Comparison of ENCODE assay signal across 3 cellular contexts in the genomic region with DNA sequence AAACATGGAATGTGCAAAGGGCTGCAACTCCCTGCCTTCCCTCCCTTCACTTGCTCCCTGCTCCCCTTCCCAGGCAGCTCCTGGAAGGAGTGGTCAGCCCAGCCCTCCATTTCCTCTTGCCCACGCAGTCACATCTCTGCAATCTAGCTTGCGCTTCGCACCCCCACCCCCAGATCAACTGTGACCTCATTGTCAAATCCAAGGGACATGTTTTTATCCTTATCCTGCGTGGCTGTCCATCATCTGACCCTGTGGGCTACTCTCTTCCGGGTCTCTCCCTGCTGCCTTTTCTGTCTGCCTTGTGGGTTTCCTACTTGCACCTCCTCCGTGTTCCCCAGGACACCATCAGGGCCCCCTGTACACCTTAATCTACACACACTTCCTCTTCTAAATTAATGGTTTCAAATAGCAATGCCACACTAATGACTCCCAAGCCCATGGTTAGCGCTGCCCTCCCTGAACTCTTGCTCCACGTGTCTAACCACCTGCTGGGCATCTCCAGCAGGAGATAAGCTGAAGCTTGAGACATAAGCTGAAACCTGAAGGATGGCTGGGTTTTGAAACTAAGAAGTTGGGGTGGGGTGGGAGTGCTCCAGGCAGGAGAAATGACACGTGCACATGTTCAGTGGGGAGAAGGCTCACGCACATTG.
A peak's percentile ranks its signal among the peaks of the same experiment; 100 is the strongest.
TF ChIP-seq lines count a peak whose summit lies in the region.

No MANE protein-coding gene starts in this region.

TF ChIP-seq in SK-N-SH, 30 proteins besides CTCF, POLR2A, EP300 and RAD21 (continued from another document):
- TF ChIP-seq RXRA (IDR thresholded peaks at IDR 0.05; ENCODE audit: borderline replicate concordance, low read depth) (no peak), MEF2A (IDR thresholded peaks at IDR 0.05; ENCODE audit: borderline replicate concordance, low read depth) (no peak), CHD2 (IDR thresholded peaks at IDR 0.05; ENCODE audit: low read length, partially characterized antibody) (no peak), RCOR1 (IDR thresholded peaks at IDR 0.05; ENCODE audit: low read length) (no peak), ELF1 (IDR thresholded peaks at IDR 0.05) (no peak), POLR2AphosphoS5 (IDR thresholded peaks at IDR 0.05; ENCODE audit: low read depth, low read length) (no peak), MXI1 (IDR thresholded peaks at IDR 0.05; ENCODE audit: low read depth, low read length) (no peak), TEAD4 (IDR thresholded peaks at IDR 0.05; ENCODE audit: borderline replicate concordance, insufficient read depth) (no peak)
- TF ChIP-seq, protein P1, sequence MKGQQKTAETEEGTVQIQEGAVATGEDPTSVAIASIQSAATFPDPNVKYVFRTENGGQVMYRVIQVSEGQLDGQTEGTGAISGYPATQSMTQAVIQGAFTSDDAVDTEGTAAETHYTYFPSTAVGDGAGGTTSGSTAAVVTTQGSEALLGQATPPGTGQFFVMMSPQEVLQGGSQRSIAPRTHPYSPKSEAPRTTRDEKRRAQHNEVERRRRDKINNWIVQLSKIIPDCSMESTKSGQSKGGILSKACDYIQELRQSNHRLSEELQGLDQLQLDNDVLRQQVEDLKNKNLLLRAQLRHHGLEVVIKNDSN (IDR thresholded peaks at IDR 0.05; ENCODE audit: borderline replicate concordance, low read depth), result no peak
- TF ChIP-seq, protein P2, sequence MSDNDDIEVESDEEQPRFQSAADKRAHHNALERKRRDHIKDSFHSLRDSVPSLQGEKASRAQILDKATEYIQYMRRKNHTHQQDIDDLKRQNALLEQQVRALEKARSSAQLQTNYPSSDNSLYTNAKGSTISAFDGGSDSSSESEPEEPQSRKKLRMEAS (IDR thresholded peaks at IDR 0.05; ENCODE audit: low read depth), result no peak
- TF ChIP-seq, protein P3, sequence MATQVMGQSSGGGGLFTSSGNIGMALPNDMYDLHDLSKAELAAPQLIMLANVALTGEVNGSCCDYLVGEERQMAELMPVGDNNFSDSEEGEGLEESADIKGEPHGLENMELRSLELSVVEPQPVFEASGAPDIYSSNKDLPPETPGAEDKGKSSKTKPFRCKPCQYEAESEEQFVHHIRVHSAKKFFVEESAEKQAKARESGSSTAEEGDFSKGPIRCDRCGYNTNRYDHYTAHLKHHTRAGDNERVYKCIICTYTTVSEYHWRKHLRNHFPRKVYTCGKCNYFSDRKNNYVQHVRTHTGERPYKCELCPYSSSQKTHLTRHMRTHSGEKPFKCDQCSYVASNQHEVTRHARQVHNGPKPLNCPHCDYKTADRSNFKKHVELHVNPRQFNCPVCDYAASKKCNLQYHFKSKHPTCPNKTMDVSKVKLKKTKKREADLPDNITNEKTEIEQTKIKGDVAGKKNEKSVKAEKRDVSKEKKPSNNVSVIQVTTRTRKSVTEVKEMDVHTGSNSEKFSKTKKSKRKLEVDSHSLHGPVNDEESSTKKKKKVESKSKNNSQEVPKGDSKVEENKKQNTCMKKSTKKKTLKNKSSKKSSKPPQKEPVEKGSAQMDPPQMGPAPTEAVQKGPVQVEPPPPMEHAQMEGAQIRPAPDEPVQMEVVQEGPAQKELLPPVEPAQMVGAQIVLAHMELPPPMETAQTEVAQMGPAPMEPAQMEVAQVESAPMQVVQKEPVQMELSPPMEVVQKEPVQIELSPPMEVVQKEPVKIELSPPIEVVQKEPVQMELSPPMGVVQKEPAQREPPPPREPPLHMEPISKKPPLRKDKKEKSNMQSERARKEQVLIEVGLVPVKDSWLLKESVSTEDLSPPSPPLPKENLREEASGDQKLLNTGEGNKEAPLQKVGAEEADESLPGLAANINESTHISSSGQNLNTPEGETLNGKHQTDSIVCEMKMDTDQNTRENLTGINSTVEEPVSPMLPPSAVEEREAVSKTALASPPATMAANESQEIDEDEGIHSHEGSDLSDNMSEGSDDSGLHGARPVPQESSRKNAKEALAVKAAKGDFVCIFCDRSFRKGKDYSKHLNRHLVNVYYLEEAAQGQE (IDR thresholded peaks at IDR 0.05; ENCODE audit: low read depth, low read length), result no peak
- TF ChIP-seq, protein P4, sequence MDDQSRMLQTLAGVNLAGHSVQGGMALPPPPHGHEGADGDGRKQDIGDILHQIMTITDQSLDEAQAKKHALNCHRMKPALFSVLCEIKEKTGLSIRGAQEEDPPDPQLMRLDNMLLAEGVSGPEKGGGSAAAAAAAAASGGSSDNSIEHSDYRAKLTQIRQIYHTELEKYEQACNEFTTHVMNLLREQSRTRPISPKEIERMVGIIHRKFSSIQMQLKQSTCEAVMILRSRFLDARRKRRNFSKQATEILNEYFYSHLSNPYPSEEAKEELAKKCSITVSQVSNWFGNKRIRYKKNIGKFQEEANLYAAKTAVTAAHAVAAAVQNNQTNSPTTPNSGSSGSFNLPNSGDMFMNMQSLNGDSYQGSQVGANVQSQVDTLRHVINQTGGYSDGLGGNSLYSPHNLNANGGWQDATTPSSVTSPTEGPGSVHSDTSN (IDR thresholded peaks at IDR 0.05), result no peak

TF ChIP-seq in SK-N-SH treated with all-trans-retinoic acid at 6 μM for 48 hours, 23 proteins besides CTCF, POLR2A, EP300 and RAD21 (continued from another document):
- TF ChIP-seq, protein P5, sequence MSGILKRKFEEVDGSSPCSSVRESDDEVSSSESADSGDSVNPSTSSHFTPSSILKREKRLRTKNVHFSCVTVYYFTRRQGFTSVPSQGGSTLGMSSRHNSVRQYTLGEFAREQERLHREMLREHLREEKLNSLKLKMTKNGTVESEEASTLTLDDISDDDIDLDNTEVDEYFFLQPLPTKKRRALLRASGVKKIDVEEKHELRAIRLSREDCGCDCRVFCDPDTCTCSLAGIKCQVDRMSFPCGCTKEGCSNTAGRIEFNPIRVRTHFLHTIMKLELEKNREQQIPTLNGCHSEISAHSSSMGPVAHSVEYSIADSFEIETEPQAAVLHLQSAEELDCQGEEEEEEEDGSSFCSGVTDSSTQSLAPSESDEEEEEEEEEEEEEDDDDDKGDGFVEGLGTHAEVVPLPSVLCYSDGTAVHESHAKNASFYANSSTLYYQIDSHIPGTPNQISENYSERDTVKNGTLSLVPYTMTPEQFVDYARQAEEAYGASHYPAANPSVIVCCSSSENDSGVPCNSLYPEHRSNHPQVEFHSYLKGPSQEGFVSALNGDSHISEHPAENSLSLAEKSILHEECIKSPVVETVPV (CRISPR knock-in tag; IDR thresholded peaks at IDR 0.05), result no peak
- TF ChIP-seq TCF4 (CRISPR knock-in tag; IDR thresholded peaks at IDR 0.05; ENCODE audit: borderline replicate concordance), result no peak
- TF ChIP-seq, protein P6, sequence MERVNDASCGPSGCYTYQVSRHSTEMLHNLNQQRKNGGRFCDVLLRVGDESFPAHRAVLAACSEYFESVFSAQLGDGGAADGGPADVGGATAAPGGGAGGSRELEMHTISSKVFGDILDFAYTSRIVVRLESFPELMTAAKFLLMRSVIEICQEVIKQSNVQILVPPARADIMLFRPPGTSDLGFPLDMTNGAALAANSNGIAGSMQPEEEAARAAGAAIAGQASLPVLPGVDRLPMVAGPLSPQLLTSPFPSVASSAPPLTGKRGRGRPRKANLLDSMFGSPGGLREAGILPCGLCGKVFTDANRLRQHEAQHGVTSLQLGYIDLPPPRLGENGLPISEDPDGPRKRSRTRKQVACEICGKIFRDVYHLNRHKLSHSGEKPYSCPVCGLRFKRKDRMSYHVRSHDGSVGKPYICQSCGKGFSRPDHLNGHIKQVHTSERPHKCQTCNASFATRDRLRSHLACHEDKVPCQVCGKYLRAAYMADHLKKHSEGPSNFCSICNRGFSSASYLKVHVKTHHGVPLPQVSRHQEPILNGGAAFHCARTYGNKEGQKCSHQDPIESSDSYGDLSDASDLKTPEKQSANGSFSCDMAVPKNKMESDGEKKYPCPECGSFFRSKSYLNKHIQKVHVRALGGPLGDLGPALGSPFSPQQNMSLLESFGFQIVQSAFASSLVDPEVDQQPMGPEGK (CRISPR knock-in tag; IDR thresholded peaks at IDR 0.05; ENCODE audit: borderline replicate concordance), result no peak
- no peak for TF ChIP-seq ISL1 (CRISPR knock-in tag; IDR thresholded peaks at IDR 0.05)
- TF ChIP-seq ESRRG (CRISPR knock-in tag; IDR thresholded peaks at IDR 0.05), result no peak
- TF ChIP-seq, protein P7, sequence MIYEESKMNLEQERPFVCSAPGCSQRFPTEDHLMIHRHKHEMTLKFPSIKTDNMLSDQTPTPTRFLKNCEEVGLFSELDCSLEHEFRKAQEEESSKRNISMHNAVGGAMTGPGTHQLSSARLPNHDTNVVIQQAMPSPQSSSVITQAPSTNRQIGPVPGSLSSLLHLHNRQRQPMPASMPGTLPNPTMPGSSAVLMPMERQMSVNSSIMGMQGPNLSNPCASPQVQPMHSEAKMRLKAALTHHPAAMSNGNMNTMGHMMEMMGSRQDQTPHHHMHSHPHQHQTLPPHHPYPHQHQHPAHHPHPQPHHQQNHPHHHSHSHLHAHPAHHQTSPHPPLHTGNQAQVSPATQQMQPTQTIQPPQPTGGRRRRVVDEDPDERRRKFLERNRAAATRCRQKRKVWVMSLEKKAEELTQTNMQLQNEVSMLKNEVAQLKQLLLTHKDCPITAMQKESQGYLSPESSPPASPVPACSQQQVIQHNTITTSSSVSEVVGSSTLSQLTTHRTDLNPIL (CRISPR knock-in tag; IDR thresholded peaks at IDR 0.05; ENCODE audit: low read depth), result no peak
- TF ChIP-seq GLIS3 (CRISPR knock-in tag; IDR thresholded peaks at IDR 0.05), result no peak
- TF ChIP-seq ZNF565 (CRISPR knock-in tag; conservative IDR thresholded peaks at IDR 0.05; ENCODE audit: low read depth), result no peak
- no peak for TF ChIP-seq RARB (CRISPR knock-in tag; IDR thresholded peaks at IDR 0.05)
- no peak for TF ChIP-seq OSR1 (CRISPR knock-in tag; IDR thresholded peaks at IDR 0.05)
- no peak for TF ChIP-seq CSDC2 (CRISPR knock-in tag; IDR thresholded peaks at IDR 0.05)
- TF ChIP-seq TOX (CRISPR knock-in tag; IDR thresholded peaks at IDR 0.05; ENCODE audit: borderline replicate concordance), result no peak
- TF ChIP-seq ARNTL (CRISPR knock-in tag; IDR thresholded peaks at IDR 0.05; ENCODE audit: borderline replicate concordance, low read depth), result no peak
- no peak for TF ChIP-seq ZFP30 (CRISPR knock-in tag; IDR thresholded peaks at IDR 0.05)

TF ChIP-seq in K562, 482 proteins besides CTCF, POLR2A, EP300 and RAD21 (continued from another document and continues in another):
- TF ChIP-seq, protein P8, sequence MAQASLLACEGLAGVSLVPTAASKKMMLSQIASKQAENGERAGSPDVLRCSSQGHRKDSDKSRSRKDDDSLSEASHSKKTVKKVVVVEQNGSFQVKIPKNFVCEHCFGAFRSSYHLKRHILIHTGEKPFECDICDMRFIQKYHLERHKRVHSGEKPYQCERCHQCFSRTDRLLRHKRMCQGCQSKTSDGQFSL (CRISPR knock-in tag; IDR thresholded peaks at IDR 0.05), result 0 out of 2 replicates have a peak, but pooled peaks have one; percentile 57
- TF ChIP-seq, protein P8 (tag; IDR thresholded peaks at IDR 0.05), result no peak
- peak; percentile 33; the same call in 1 of the 2 replicates for TF ChIP-seq EP400 (IDR thresholded peaks at IDR 0.05)
- TF ChIP-seq, protein P9, sequence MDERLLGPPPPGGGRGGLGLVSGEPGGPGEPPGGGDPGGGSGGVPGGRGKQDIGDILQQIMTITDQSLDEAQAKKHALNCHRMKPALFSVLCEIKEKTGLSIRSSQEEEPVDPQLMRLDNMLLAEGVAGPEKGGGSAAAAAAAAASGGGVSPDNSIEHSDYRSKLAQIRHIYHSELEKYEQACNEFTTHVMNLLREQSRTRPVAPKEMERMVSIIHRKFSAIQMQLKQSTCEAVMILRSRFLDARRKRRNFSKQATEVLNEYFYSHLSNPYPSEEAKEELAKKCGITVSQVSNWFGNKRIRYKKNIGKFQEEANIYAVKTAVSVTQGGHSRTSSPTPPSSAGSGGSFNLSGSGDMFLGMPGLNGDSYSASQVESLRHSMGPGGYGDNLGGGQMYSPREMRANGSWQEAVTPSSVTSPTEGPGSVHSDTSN (CRISPR knock-in tag; IDR thresholded peaks at IDR 0.05; ENCODE audit: low read depth), result peak; percentile 18; the same call in 1 of the 2 replicates
- TF ChIP-seq, protein P9 (tag; conservative IDR thresholded peaks at IDR 0.05; ENCODE audit: low read depth), result peak; percentile 68
- peak; percentile 79 for TF ChIP-seq EGR1 (conservative IDR thresholded peaks at IDR 0.05)
- TF ChIP-seq ZNF324 (CRISPR knock-in tag; IDR thresholded peaks at IDR 0.05), result no peak
- peak; percentile 22; the same call in 1 of the 2 replicates for TF ChIP-seq L3MBTL2 (IDR thresholded peaks at IDR 0.05)
- peak; percentile 16 to 28; a peak in 2 of 4 replicates for TF ChIP-seq NRF1 (conservative IDR thresholded peaks at IDR 0.05 in 1 of 2, IDR thresholded peaks at IDR 0.05 in 1 of 2)
- TF ChIP-seq, protein P10, sequence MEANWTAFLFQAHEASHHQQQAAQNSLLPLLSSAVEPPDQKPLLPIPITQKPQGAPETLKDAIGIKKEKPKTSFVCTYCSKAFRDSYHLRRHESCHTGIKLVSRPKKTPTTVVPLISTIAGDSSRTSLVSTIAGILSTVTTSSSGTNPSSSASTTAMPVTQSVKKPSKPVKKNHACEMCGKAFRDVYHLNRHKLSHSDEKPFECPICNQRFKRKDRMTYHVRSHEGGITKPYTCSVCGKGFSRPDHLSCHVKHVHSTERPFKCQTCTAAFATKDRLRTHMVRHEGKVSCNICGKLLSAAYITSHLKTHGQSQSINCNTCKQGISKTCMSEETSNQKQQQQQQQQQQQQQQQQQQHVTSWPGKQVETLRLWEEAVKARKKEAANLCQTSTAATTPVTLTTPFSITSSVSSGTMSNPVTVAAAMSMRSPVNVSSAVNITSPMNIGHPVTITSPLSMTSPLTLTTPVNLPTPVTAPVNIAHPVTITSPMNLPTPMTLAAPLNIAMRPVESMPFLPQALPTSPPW (CRISPR knock-in tag; IDR thresholded peaks at IDR 0.05), result peak; percentile 32; the same call in 1 of the 2 replicates
- TF ChIP-seq NR2C2 (CRISPR knock-in tag; IDR thresholded peaks at IDR 0.05), result no peak
- TF ChIP-seq NR2C2 (tag; IDR thresholded peaks at IDR 0.05), result peak; percentile 47; the same call in 1 of the 2 replicates
- TF ChIP-seq MEIS2 (IDR thresholded peaks at IDR 0.05; ENCODE audit: partially characterized antibody), result peak; percentile 51
- TF ChIP-seq, protein P11, sequence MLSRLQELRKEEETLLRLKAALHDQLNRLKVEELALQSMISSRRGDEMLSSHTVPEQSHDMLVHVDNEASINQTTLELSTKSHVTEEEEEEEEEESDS (CRISPR knock-in tag; IDR thresholded peaks at IDR 0.05), result no peak
- TF ChIP-seq CBFA2T3 (IDR thresholded peaks at IDR 0.05), result 0 out of 2 replicates have a peak, but pooled peaks have one; percentile 2
- peak; percentile 30; the same call in 1 of the 2 replicates for TF ChIP-seq SPI1 (IDR thresholded peaks at IDR 0.05; ENCODE audit: borderline replicate concordance, low read depth, low read length)
- no peak for TF ChIP-seq MCM2 (IDR thresholded peaks at IDR 0.05; ENCODE audit: low read depth)
- 0 out of 2 replicates have a peak, but pooled peaks have one; percentile 19 for TF ChIP-seq BHLHE40 (IDR thresholded peaks at IDR 0.05; ENCODE audit: low read length)
- TF ChIP-seq RFX1 (IDR thresholded peaks at IDR 0.05), result no peak
- TF ChIP-seq JUND (IDR thresholded peaks at IDR 0.05; ENCODE audit: borderline replicate concordance, low read depth, low read length), result peak; percentile 27; the same call in 1 of the 2 replicates
- TF ChIP-seq JUND (tag; IDR thresholded peaks at IDR 0.05; ENCODE audit: borderline replicate concordance, low read depth, low read length), result no peak
- TF ChIP-seq TAF9B (IDR thresholded peaks at IDR 0.05; ENCODE audit: partially characterized antibody), result no peak
- TF ChIP-seq MYC (IDR thresholded peaks at IDR 0.05; ENCODE audit: low read depth, low read length), result peak; percentile 60; the same call in 1 of the 2 replicates
- TF ChIP-seq MYC (CRISPR knock-in tag; IDR thresholded peaks at IDR 0.05; ENCODE audit: borderline replicate concordance, low read depth), result no peak
